ENCODE assay signal across 28 cellular contexts in genomic region chr16:72639494-72639893, GRCh38.
"Had no signal": no experiment of that assay in that cellular context is flagged by ENCODE, and none has a peak within 500 bp of the region (broad histone marks: within the 10 kb centered on the region; RNA-seq: fewer than 3 reads in every experiment).

No MANE protein-coding gene starts in this region.

- DNase-seq: islet precursor cell; left ventricle myocardium inferior; mesendoderm; naive B cell; natural killer cell; nephron progenitor cell; occipital lobe; retina; right cardiac atrium; sigmoid colon; small intestine; spleen; stimulated activated CD4-positive, alpha-beta T cell treated with anti-CD3 and anti-CD28 coated beads, Interleukin-4, amount 100 ng/mL, for 24 hours; stimulated activated naive CD4-positive, alpha-beta T cell; tibial artery; trophoblast cell; upper lobe of right lung had no signal

- H3K36me3 Mint-ChIP-seq: stimulated activated effector memory CD8-positive, alpha-beta T cell treated with anti-CD3 and anti-CD28 coated beads, Interleukin-12 subunit alpha, Interleukin-12 subunit beta, amount 100 ng/mL, for 72 hours had no signal

- H3K9me3 ChIP-seq: prostate gland had no signal

- H2AFZ ChIP-seq: neural progenitor cell, parathyroid adenoma had no signal

- FAIRE-seq: small intestine, urothelium cell line had no signal

- H3K27ac Mint-ChIP-seq: mesothelial cell of epicardium; naive B cell; natural killer cell; nephron progenitor cell; neural progenitor cell; stimulated activated effector memory CD8-positive, alpha-beta T cell treated with anti-CD3 and anti-CD28 coated beads, Interleukin-12 subunit alpha, Interleukin-12 subunit beta, amount 100 ng/mL, for 72 hours; stimulated activated naive CD8-positive, alpha-beta T cell treated with anti-CD3 and anti-CD28 coated beads, Interleukin-15, Interleukin-2, amounts not matched to agents 100 ng/mL and 50 ng/mL, for 24 hours had no signal

- ATAC-seq: natural killer cell; right cardiac atrium; stimulated activated effector memory CD8-positive, alpha-beta T cell treated with anti-CD3 and anti-CD28 coated beads, Interleukin-12 subunit alpha, Interleukin-12 subunit beta, amount 100 ng/mL, for 72 hours; upper lobe of right lung had no signal

- H3K4me3 Mint-ChIP-seq: mesothelial cell of epicardium; naive B cell; natural killer cell; nephron progenitor cell; neural progenitor cell; stimulated activated effector memory CD8-positive, alpha-beta T cell treated with anti-CD3 and anti-CD28 coated beads, Interleukin-12 subunit alpha, Interleukin-12 subunit beta, amount 100 ng/mL, for 72 hours; stimulated activated naive CD8-positive, alpha-beta T cell treated with anti-CD3 and anti-CD28 coated beads, Interleukin-15, Interleukin-2, amounts not matched to agents 100 ng/mL and 50 ng/mL, for 24 hours had no signal

- H3K79me2 ChIP-seq: parathyroid adenoma had no signal

- H3K36me3 ChIP-seq: left ventricle myocardium inferior, neural progenitor cell, neutrophil, prostate gland, sigmoid colon, suprapubic skin, thoracic aorta, tibial artery, upper lobe of right lung had no signal

- H3K27me3 Mint-ChIP-seq: naive B cell; stimulated activated naive CD8-positive, alpha-beta T cell treated with anti-CD3 and anti-CD28 coated beads, Interleukin-15, Interleukin-2, amounts not matched to agents 100 ng/mL and 50 ng/mL, for 24 hours had no signal

- H3K4me1 ChIP-seq: left ventricle myocardium inferior, neural progenitor cell, parathyroid adenoma, prostate gland, sigmoid colon, spleen, suprapubic skin, tibial artery, upper lobe of right lung had no signal

- H3K27ac ChIP-seq: left ventricle myocardium inferior, neural progenitor cell, neutrophil, parathyroid adenoma, prostate gland, sigmoid colon, spleen, suprapubic skin, thoracic aorta, tibial artery, upper lobe of right lung had no signal

- H3K4me3 ChIP-seq: left ventricle myocardium inferior, lung, neural progenitor cell, prostate gland, sigmoid colon, spleen, suprapubic skin, thoracic aorta, tibial artery, upper lobe of right lung had no signal

- H3K4me2 ChIP-seq: neural progenitor cell had no signal

- H3K27me3 ChIP-seq: neural progenitor cell, neutrophil, sigmoid colon, spleen, suprapubic skin, tibial artery, upper lobe of right lung had no signal

- H3K4me1 Mint-ChIP-seq: mesothelial cell of epicardium; natural killer cell; nephron progenitor cell; neural progenitor cell; stimulated activated effector memory CD8-positive, alpha-beta T cell treated with anti-CD3 and anti-CD28 coated beads, Interleukin-12 subunit alpha, Interleukin-12 subunit beta, amount 100 ng/mL, for 72 hours had no signal

- H3K9ac ChIP-seq: neural progenitor cell, parathyroid adenoma had no signal
